In the genomic region with DNA sequence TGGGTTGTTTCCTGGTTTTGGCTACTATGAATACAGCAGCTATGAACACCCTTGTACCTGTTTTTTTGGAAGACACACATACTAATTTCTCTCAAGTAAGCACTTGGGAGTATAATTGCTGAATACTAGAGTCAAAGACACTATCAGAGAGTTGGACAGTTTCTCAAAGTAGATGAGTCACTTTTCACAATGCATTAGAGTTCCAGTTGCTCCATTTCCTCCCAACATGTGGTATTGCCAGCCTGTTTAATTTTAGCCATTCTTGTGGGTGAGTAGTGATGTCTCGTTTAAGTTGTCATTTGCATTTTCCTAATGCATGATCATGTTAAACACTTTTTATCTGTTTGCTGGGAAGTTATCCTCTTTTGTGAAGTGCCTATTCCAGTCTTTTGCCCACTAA, we compare ENCODE assay signal across 15 cellular contexts.
"Had no signal": no experiment of that assay in that cellular context is flagged by ENCODE, and none has a peak within 500 bp of the region (broad histone marks: within the 10 kb centered on the region; RNA-seq: fewer than 3 reads in every experiment).

No MANE protein-coding gene starts in this region.

- H3K4me1 Mint-ChIP-seq: activated T-helper 17 cell treated with anti-CD3 and anti-CD28 coated beads, Interleukin-2, amount 50 U/mL, for 72 hours; nephron; stimulated activated naive B cell treated with anti-CD40 and anti-IgM and Interleukin-4, amounts not matched to agents 10 μg/mL and 1 μg/mL and 100 μg/mL, for 72 hours had no signal

- H3K4me3 Mint-ChIP-seq: activated naive CD4-positive, alpha-beta T cell treated with anti-CD3 and anti-CD28 coated beads for 36 hours; activated T-helper 17 cell treated with anti-CD3 and anti-CD28 coated beads, Interleukin-2, amount 50 U/mL, for 72 hours; nephron; stimulated activated naive B cell treated with anti-CD40 and anti-IgM and Interleukin-4, amounts not matched to agents 10 μg/mL and 1 μg/mL and 100 μg/mL, for 72 hours had no signal

- ATAC-seq: activated T-helper 17 cell treated with anti-CD3 and anti-CD28 coated beads, Interleukin-2, amount 50 U/mL, for 72 hours; foreskin keratinocyte; left lobe of liver; sciatic nerve; stimulated activated naive B cell treated with anti-CD40 and anti-IgM and Interleukin-4, amounts not matched to agents 10 μg/mL and 1 μg/mL and 100 μg/mL, for 72 hours had no signal

- H3K9me3 ChIP-seq: vagina had no signal

- H3K27ac Mint-ChIP-seq: activated naive CD4-positive, alpha-beta T cell treated with anti-CD3 and anti-CD28 coated beads for 36 hours; activated T-helper 17 cell treated with anti-CD3 and anti-CD28 coated beads, Interleukin-2, amount 50 U/mL, for 72 hours; nephron; stimulated activated naive B cell treated with anti-CD40 and anti-IgM and Interleukin-4, amounts not matched to agents 10 μg/mL and 1 μg/mL and 100 μg/mL, for 72 hours had no signal

- H3K36me3 Mint-ChIP-seq: stimulated activated naive B cell treated with anti-CD40 and anti-IgM and Interleukin-4, amounts not matched to agents 10 μg/mL and 1 μg/mL and 100 μg/mL, for 72 hours had no signal

- H3K4me1 ChIP-seq: tibial nerve, vagina had no signal

- H3K4me3 ChIP-seq: tibial nerve, vagina had no signal

- H3K27ac ChIP-seq: foreskin keratinocyte, tibial nerve, vagina had no signal

- H3K9me3 Mint-ChIP-seq: activated naive CD4-positive, alpha-beta T cell treated with anti-CD3 and anti-CD28 coated beads for 36 hours had no signal

- H3K27me3 ChIP-seq: foreskin keratinocyte, tibial nerve, vagina had no signal

- DNase-seq: activated CD4-positive, alpha-beta T cell treated with anti-CD3 and anti-CD28 coated beads, Interleukin-2, amount 50 U/mL, for 1 hour; activated CD4-positive, CD25-positive, alpha-beta regulatory T cell; activated naive CD4-positive, alpha-beta T cell treated with anti-CD3 and anti-CD28 coated beads for 36 hours; activated T-cell treated with anti-CD3 and anti-CD28 coated beads for 4 hours; erythroblast; foreskin keratinocyte; head of caudate nucleus; stimulated activated CD4-positive, alpha-beta T cell treated with anti-CD3 and anti-CD28 coated beads, Interleukin-2, amount 100 ng/mL, for 24 hours; stimulated activated naive B cell treated with anti-CD40 and anti-IgM and Interleukin-4, amounts not matched to agents 10 μg/mL and 1 μg/mL and 100 μg/mL, for 72 hours had no signal

- H3K36me3 ChIP-seq: tibial nerve, vagina had no signal
